ENCODE assay signal across 8 cellular contexts in genomic region chr7:2019693-2020511, GRCh38.
DNase-seq lines count a peak whose midpoint lies in the region; ATAC-seq and TF ChIP-seq lines count a peak whose summit lies in the region.

No MANE protein-coding gene starts in this region.

- no peaks in the 10 kb centered on the region for H3K9me2 ChIP-seq in PC-9 (ENCODE audit: insufficient read depth)

- WGBS in aorta, 2 donors: 83 to 84% methylated on average over 42 to 44 of the region's 44 CpGs

- H3K79me2 ChIP-seq in PC-9 (ENCODE audit: low read depth): no peaks in the 10 kb centered on the region

- TF ChIP-seq CTCF in PC-9 (conservative IDR thresholded peaks at IDR 0.05): no peak

- H3K4me3 ChIP-seq in naive thymus-derived CD4-positive, alpha-beta T cell (ENCODE audit: low read length): peak overlapping the region; percentile 18
- H3K4me3 ChIP-seq in aorta (ENCODE audit: low read length in 2 of 2) (no peak overlapping the region), PC-9 (no peak overlapping the region)

- H3K27me3 Mint-ChIP-seq in T-helper 17 cell: no peaks in the 10 kb centered on the region
- no peaks in the 10 kb centered on the region for H3K27me3 Mint-ChIP-seq in naive thymus-derived CD4-positive, alpha-beta T cell

- no TSS peak for BruUV-seq in PC-9 (replicated peaks; lab: Mats Ljungman, UMichigan)

- POLR2A ChIA-PET in naive thymus-derived CD4-positive, alpha-beta T cell (lab: Charles Lee): no interaction called here
- POLR2A ChIA-PET in PC-9 (lab: Charles Lee; ENCODE audit: unreplicated experiment): interaction anchor here (0.6 kb wide), 1 partner anchor 815 kb away, joined by 3 read pairs; no protein-coding TSS in a partner anchor

- H3K4me2 ChIP-seq in PC-9: no peak overlapping the region

- H3K27ac ChIP-seq in naive thymus-derived CD4-positive, alpha-beta T cell (ENCODE audit: low read depth, low read length): peak overlapping the region; percentile 46
- H3K27ac ChIP-seq in aorta (ENCODE audit: low read depth in 1 of 2, low read length in 2 of 2): no peak overlapping the region
- no peak overlapping the region for H3K27ac ChIP-seq in PC-9

- peak; percentile 61 for ATAC-seq in HG02610 (IDR thresholded peaks at IDR 0.05; ENCODE audit: unreplicated experiment)
- ATAC-seq in T-helper 17 cell: peak; percentile 80
- ATAC-seq in naive thymus-derived CD4-positive, alpha-beta T cell: peak; percentile 87
- ATAC-seq in aorta (ENCODE audit: low FRiP score): peak; percentile 79

- H3K4me1 Mint-ChIP-seq in T-helper 17 cell: peaks cover 20% of the 10 kb centered on the region
- H3K4me1 Mint-ChIP-seq in naive thymus-derived CD4-positive, alpha-beta T cell: peaks cover 13 to 36% (median 31%) of the 10 kb centered on the region in 7 donors

- H3K9me3 Mint-ChIP-seq in naive thymus-derived CD4-positive, alpha-beta T cell: peaks cover 0 to 11% (median 7%) of the 10 kb centered on the region in 11 donors

- H3K36me3 ChIP-seq in naive thymus-derived CD4-positive, alpha-beta T cell (ENCODE audit: control insufficient read depth in 2 of 3, insufficient read depth in 3 of 3, low read length in 3 of 3): no peaks in the 10 kb centered on the region
- H3K36me3 ChIP-seq in aorta (ENCODE audit: control insufficient read depth in 1 of 2, insufficient read depth in 2 of 2, low read length in 1 of 2): no peaks in the 10 kb centered on the region
- H3K36me3 ChIP-seq in PC-9 (ENCODE audit: low read depth): no peaks in the 10 kb centered on the region

- intact Hi-C loops in naive thymus-derived CD4-positive, alpha-beta T cell (cut with micrococcal nuclease): loop anchor here in 1 of 2 donors (2.0 kb wide), 1 partner anchor 19 kb away; no protein-coding TSS in a partner anchor
- intact Hi-C loops in aorta (cut with DNase I) (no loop called here), PC-9 (cut with micrococcal nuclease; ENCODE audit: unreplicated experiment) (no loop called here)

- H3K36me3 Mint-ChIP-seq in T-helper 17 cell (ENCODE audit: low read depth): no peaks in the 10 kb centered on the region
- peaks cover 5 to 10% (median 9%) of the 10 kb centered on the region in 5 donors for H3K36me3 Mint-ChIP-seq in naive thymus-derived CD4-positive, alpha-beta T cell

- peak overlapping the region; percentile 39 for H3K27ac Mint-ChIP-seq in T-helper 17 cell
- peak overlapping the region; percentile 63 to 99 (median 90) for H3K27ac Mint-ChIP-seq in naive thymus-derived CD4-positive, alpha-beta T cell

- DNase-seq in GM03348 (ENCODE audit: low spot score) (peak; percentile 92), T-helper 17 cell (peak in 2 of 3 donors; percentile 8 to 24), dermis blood vessel endothelial cell (peak; percentile 15), aorta (peak; percentile 90 to 94), PC-9 (no peak), NCI-H2107 treated with DMSO at 0.1 percent for 48 hours (lab: John Stamatoyannopoulos, UW; ENCODE audit: unreplicated experiment) (no peak)
- peak; percentile 35 to 79 (median 69) for DNase-seq in naive thymus-derived CD4-positive, alpha-beta T cell

- no peak overlapping the region for H2AFZ ChIP-seq in PC-9

- peak overlapping the region; percentile 69 for H3K4me3 Mint-ChIP-seq in T-helper 17 cell
- peak overlapping the region in 9 of 10 donors; percentile 72 to 87 (median 78) for H3K4me3 Mint-ChIP-seq in naive thymus-derived CD4-positive, alpha-beta T cell

- H3K4me1 ChIP-seq in naive thymus-derived CD4-positive, alpha-beta T cell (ENCODE audit: control insufficient read depth in 2 of 2, insufficient read depth in 2 of 2, low read length in 2 of 2): peaks cover 0 to 16% of the 10 kb centered on the region in 2 donors
- no peaks in the 10 kb centered on the region for H3K4me1 ChIP-seq in aorta (ENCODE audit: control insufficient read depth in 1 of 2, insufficient read depth in 2 of 2, low read length in 2 of 2)
- H3K4me1 ChIP-seq in PC-9 (replicated peaks; ENCODE audit: insufficient read depth): 0 out of 2 replicates have a peak, but pooled peaks cover 3% of the 10 kb centered on the region

- H3K9me3 ChIP-seq in T-helper 17 cell (ENCODE audit: control insufficient read depth, low read length, poor library complexity, severe bottlenecking) (peaks cover 3% of the 10 kb centered on the region), aorta (ENCODE audit: control insufficient read depth, low read length) (peaks cover 3% of the 10 kb centered on the region), PC-9 (ENCODE audit: insufficient read depth, low read depth) (peaks cover 5% of the 10 kb centered on the region)
- no peaks in the 10 kb centered on the region for H3K9me3 ChIP-seq in naive thymus-derived CD4-positive, alpha-beta T cell (ENCODE audit: control insufficient read depth in 2 of 3, low read length in 3 of 3)

- H3K27me3 ChIP-seq in naive thymus-derived CD4-positive, alpha-beta T cell (ENCODE audit: control insufficient read depth in 2 of 2, insufficient read depth in 2 of 2, low read length in 2 of 2): no peaks in the 10 kb centered on the region
- no peaks in the 10 kb centered on the region for H3K27me3 ChIP-seq in aorta (ENCODE audit: control insufficient read depth in 1 of 2, insufficient read depth in 2 of 2, low read length in 1 of 2)
- H3K27me3 ChIP-seq in PC-9 (ENCODE audit: insufficient read depth, low read depth): no peaks in the 10 kb centered on the region

- H3F3A ChIP-seq in PC-9 (ENCODE audit: insufficient read depth, low read depth): no peaks in the 10 kb centered on the region; the same call in 1 of the 2 replicates

- peaks cover 6% of the 10 kb centered on the region for H4K20me1 ChIP-seq in PC-9 (ENCODE audit: insufficient read depth)

- CTCF ChIA-PET in naive thymus-derived CD4-positive, alpha-beta T cell (lab: Charles Lee): interaction anchor here (0.6 kb wide), 1 partner anchor 495 kb away, joined by 3 read pairs; no protein-coding TSS in a partner anchor
- CTCF ChIA-PET in PC-9 (lab: Charles Lee): no interaction called here

Comparison
In these comparisons a context has a peak if more than half of its experiments do, and no peak if none do; other contexts are left out.
1. DNase-seq: peak in GM03348 (single experiment), T-helper 17 cell (2 of 3), dermis blood vessel endothelial cell (single experiment), naive thymus-derived CD4-positive, alpha-beta T cell (9 of 9) and aorta (2 of 2); none in PC-9 (0 of 2) and NCI-H2107 treated with DMSO at 0.1 percent for 48 hours (single experiment).
2. Peak in every context shown above with its lines, with median percentiles within 50 percentile points of each other: ATAC-seq.